In the genomic region with DNA sequence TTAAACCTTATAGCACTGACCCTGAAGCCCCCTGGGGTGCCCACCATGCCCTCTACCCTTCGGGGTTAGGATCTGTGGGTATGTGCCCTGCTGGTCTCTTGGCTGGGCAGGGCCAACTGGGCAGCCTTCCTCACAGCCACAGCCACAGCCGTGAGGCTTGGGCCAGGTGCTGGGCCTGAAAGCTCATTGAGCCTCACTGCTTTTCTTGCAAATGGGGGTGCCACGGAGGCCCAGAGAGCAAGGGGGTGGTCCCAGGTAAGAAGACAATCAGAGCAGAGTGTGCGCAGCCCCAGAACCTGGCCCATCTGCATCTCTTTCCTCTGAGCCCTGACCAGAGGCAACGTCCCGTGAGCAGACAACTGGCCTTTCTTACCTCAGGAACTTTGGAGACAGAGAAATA, we compare ENCODE assay signal across 1 cellular context.
TF ChIP-seq lines count a peak whose summit lies in the region.

No MANE protein-coding gene starts in this region.

TF ChIP-seq in SK-N-SH, 30 proteins besides CTCF, POLR2A, EP300 and RAD21 (continued from another document):
- TF ChIP-seq, protein P1, sequence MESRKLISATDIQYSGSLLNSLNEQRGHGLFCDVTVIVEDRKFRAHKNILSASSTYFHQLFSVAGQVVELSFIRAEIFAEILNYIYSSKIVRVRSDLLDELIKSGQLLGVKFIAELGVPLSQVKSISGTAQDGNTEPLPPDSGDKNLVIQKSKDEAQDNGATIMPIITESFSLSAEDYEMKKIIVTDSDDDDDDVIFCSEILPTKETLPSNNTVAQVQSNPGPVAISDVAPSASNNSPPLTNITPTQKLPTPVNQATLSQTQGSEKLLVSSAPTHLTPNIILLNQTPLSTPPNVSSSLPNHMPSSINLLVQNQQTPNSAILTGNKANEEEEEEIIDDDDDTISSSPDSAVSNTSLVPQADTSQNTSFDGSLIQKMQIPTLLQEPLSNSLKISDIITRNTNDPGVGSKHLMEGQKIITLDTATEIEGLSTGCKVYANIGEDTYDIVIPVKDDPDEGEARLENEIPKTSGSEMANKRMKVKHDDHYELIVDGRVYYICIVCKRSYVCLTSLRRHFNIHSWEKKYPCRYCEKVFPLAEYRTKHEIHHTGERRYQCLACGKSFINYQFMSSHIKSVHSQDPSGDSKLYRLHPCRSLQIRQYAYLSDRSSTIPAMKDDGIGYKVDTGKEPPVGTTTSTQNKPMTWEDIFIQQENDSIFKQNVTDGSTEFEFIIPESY (IDR thresholded peaks at IDR 0.05; ENCODE audit: borderline replicate concordance, low read depth) = no peak
- TF ChIP-seq POLR2AphosphoS5 (IDR thresholded peaks at IDR 0.05; ENCODE audit: low read depth, low read length) (no peak), MXI1 (IDR thresholded peaks at IDR 0.05; ENCODE audit: low read depth, low read length) (no peak), USF1 (IDR thresholded peaks at IDR 0.05; ENCODE audit: borderline replicate concordance, low read depth) (no peak)
